ENCODE assay signal across 15 cellular contexts in genomic region chr14:31022386-31022785, GRCh38. TPM values are rescaled to one million over a fixed set of nuclear protein-coding genes. Genes with fewer than 3 reads are reported as not detected.
DNase-seq lines count a peak whose midpoint lies in the region; ATAC-seq, FAIRE-seq and TF ChIP-seq lines count a peak whose summit lies in the region.
"Had no signal": no experiment of that assay in that cellular context is flagged by ENCODE, and none has a peak within 500 bp of the region (broad histone marks: within the 10 kb centered on the region; RNA-seq: fewer than 3 reads in every experiment).

No MANE protein-coding gene starts in this region.

- no peaks in the 10 kb centered on the region for H3F3A ChIP-seq in neural cell (ENCODE audit: insufficient read depth, low read length, poor library complexity, severe bottlenecking)
- peaks cover 10% of the 10 kb centered on the region for H3F3A ChIP-seq in neural progenitor cell (ENCODE audit: low read depth)

- H3K9ac ChIP-seq in K562 (ENCODE audit: insufficient read depth in 1 of 2, low read depth in 2 of 2, low read length in 2 of 2) (no peak overlapping the region), neural cell (ENCODE audit: low read length) (no peak overlapping the region), neural progenitor cell (no peak overlapping the region)

- H3K4me1 Mint-ChIP-seq in natural killer cell (peaks cover 40 to 51% of the 10 kb centered on the region in 2 donors), neural progenitor cell (peaks cover 27% of the 10 kb centered on the region)
- peaks cover 29 to 33% of the 10 kb centered on the region in 2 donors for H3K4me1 Mint-ChIP-seq in natural killer cell treated with Interleukin-12 subunit alpha and Interleukin-12 subunit beta and Interleukin-15 and Interleukin-18, amount 100 ng/mL, for 72 hours (ENCODE audit: low read depth in 2 of 2)

- no peak overlapping the region for H3K4me2 ChIP-seq in K562 (ENCODE audit: insufficient read depth, low read length)
- H3K4me2 ChIP-seq in neural cell (ENCODE audit: low read length) = no peak overlapping the region
- no peak overlapping the region for H3K4me2 ChIP-seq in neural progenitor cell

- TF ChIP-seq EP300 in K562 (IDR thresholded peaks at IDR 0.05; ENCODE audit: low read length) (no peak), neural cell (conservative IDR thresholded peaks at IDR 0.05; ENCODE audit: poor library complexity, severe bottlenecking) (no peak)

- H3K9me2 ChIP-seq in neural cell (ENCODE audit: insufficient read depth, low read length) = no peaks in the 10 kb centered on the region

- POLR2A ChIA-PET in K562 (lab: Yijun Ruan, JAX) = no interaction called here

- ATAC-seq in natural killer cell (no peak), K562 (no peak), GM19452 (IDR thresholded peaks at IDR 0.05; ENCODE audit: unreplicated experiment) (no peak)
- no peak for ATAC-seq in natural killer cell treated with Interleukin-12 subunit alpha and Interleukin-12 subunit beta and Interleukin-15 and Interleukin-18, amount 100 ng/mL, for 72 hours

- in situ Hi-C loops in K562 (cut with MboI) = no loop called here

- no peak for TF ChIP-seq POLR2A in K562 (conservative IDR thresholded peaks at IDR 0.05)

- H3K27ac ChIP-seq in K562 (ENCODE audit: extremely low read depth, low read depth, low read length) (no peak overlapping the region), neural cell (ENCODE audit: low read length) (no peak overlapping the region), neural progenitor cell (no peak overlapping the region)
- H3K27ac ChIP-seq: SJCRH30 had no signal

- peaks cover under 1 to 4% of the 10 kb centered on the region in 2 experiments; a peak in 1 of 5 replicates for H3K4me1 ChIP-seq in K562 (replicated peaks in 1 of 2; ENCODE audit: control insufficient read depth in 2 of 2, insufficient read depth in 2 of 2, low read length in 2 of 2)
- H3K4me1 ChIP-seq in neural progenitor cell = peaks cover 21% of the 10 kb centered on the region
- H3K4me1 ChIP-seq: SJCRH30 had no signal

- no peaks in the 10 kb centered on the region for H3K27me3 ChIP-seq in K562 (ENCODE audit: control insufficient read depth in 2 of 2, insufficient read depth in 2 of 2, low read length in 2 of 2)
- no peaks in the 10 kb centered on the region for H3K27me3 ChIP-seq in neural cell (ENCODE audit: insufficient read depth, low read depth, low read length)
- no peaks in the 10 kb centered on the region for H3K27me3 ChIP-seq in neural progenitor cell
- H3K27me3 ChIP-seq: SJCRH30 had no signal

- DNase-seq in natural killer cell = no peak
- DNase-seq in natural killer cell treated with Interleukin-12 subunit alpha and Interleukin-12 subunit beta and Interleukin-15 and Interleukin-18, amount 100 ng/mL, for 72 hours (ENCODE audit: low spot score) = no peak
- DNase-seq in K562 (ENCODE audit: extremely low read depth in 1 of 4, low spot score in 3 of 4) = no peak
- DNase-seq in NCI-H1417 treated with DMSO at 0.1 percent for 48 hours (lab: John Stamatoyannopoulos, UW) = no peak
- DNase-seq in neural progenitor cell (ENCODE audit: low spot score) = no peak
- DNase-seq in central memory CD4-positive, alpha-beta T cell = no peak
- DNase-seq: IMR-90, NCI-H1105 treated with DMSO at 0.1 percent for 48 hours, NCI-H187, NCI-H446, NCI-H69, SJCRH30 had no signal

- H2AFZ ChIP-seq in K562 (ENCODE audit: low read depth, low read length) = no peak overlapping the region
- no peak overlapping the region for H2AFZ ChIP-seq in neural cell (ENCODE audit: low read depth, low read length)
- no peak overlapping the region for H2AFZ ChIP-seq in neural progenitor cell (replicated peaks)

- TF ChIP-seq CTCF in natural killer cell (IDR thresholded peaks at IDR 0.05) = no peak
- TF ChIP-seq CTCF in K562 (IDR thresholded peaks at IDR 0.05 in 2 of 3, conservative IDR thresholded peaks at IDR 0.05 in 1 of 3; ENCODE audit: insufficient read depth in 2 of 3, low read depth in 1 of 3, low read length in 3 of 3) = no peak
- TF ChIP-seq CTCF in neural cell (IDR thresholded peaks at IDR 0.05; ENCODE audit: poor library complexity, severe bottlenecking) = no peak
- TF ChIP-seq CTCF in neural progenitor cell (IDR thresholded peaks at IDR 0.05) = no peak

- H3K27ac Mint-ChIP-seq in natural killer cell (peak overlapping the region; percentile 91 to 96), neural progenitor cell (no peak overlapping the region)
- no peak overlapping the region for H3K27ac Mint-ChIP-seq in natural killer cell treated with Interleukin-12 subunit alpha and Interleukin-12 subunit beta and Interleukin-15 and Interleukin-18, amount 100 ng/mL, for 72 hours

- peaks cover 87% of the 10 kb centered on the region for H3K79me2 ChIP-seq in K562 (ENCODE audit: control insufficient read depth, insufficient read depth, low read length)
- H3K79me2 ChIP-seq in neural cell (replicated peaks; ENCODE audit: insufficient read depth, low read length) = peaks cover 83% of the 10 kb centered on the region
- peaks cover 89% of the 10 kb centered on the region for H3K79me2 ChIP-seq in neural progenitor cell (ENCODE audit: low read depth)

- 96% methylated on average over 2 of the region's 2 CpGs for WGBS in K562 (ENCODE audit: insufficient coverage, low coverage, missing lambda C conversion rate)

- no peaks in the 10 kb centered on the region for H3K27me3 Mint-ChIP-seq in natural killer cell (ENCODE audit: low read depth in 2 of 2)
- H3K27me3 Mint-ChIP-seq in natural killer cell treated with Interleukin-12 subunit alpha and Interleukin-12 subunit beta and Interleukin-15 and Interleukin-18, amount 100 ng/mL, for 72 hours = no peaks in the 10 kb centered on the region
- H3K27me3 Mint-ChIP-seq in neural progenitor cell (ENCODE audit: insufficient read depth, low read depth) = peaks cover 5% of the 10 kb centered on the region

- intact Hi-C loops in natural killer cell (cut with micrococcal nuclease) (loop anchor here (10.0 kb wide), 1 partner anchor 542 kb away; the partner anchor contains the start of gene NUBPL), K562 (cut with micrococcal nuclease) (no loop called here)

- no TSS peak for BruUV-seq in K562 (replicated peaks; lab: Mats Ljungman, UMichigan)

- H3K9me3 Mint-ChIP-seq in natural killer cell (no peaks in the 10 kb centered on the region), neural progenitor cell (peaks cover 6% of the 10 kb centered on the region)
- no peaks in the 10 kb centered on the region for H3K9me3 Mint-ChIP-seq in natural killer cell treated with Interleukin-12 subunit alpha and Interleukin-12 subunit beta and Interleukin-15 and Interleukin-18, amount 100 ng/mL, for 72 hours

- no peaks in the 10 kb centered on the region for H3K9me1 ChIP-seq in K562 (ENCODE audit: control insufficient read depth, insufficient read depth, low read length)

- H3K9me3 ChIP-seq in K562 (replicated peaks; ENCODE audit: control insufficient read depth, insufficient read depth, low read depth, low read length) (no peaks in the 10 kb centered on the region), neural cell (ENCODE audit: low read length) (no peaks in the 10 kb centered on the region), neural progenitor cell (ENCODE audit: low read depth) (no peaks in the 10 kb centered on the region)
- H3K9me3 ChIP-seq: HAP-1, SJCRH30 had no signal

- H3K4me3 Mint-ChIP-seq in natural killer cell = no peak overlapping the region
- H3K4me3 Mint-ChIP-seq in natural killer cell treated with Interleukin-12 subunit alpha and Interleukin-12 subunit beta and Interleukin-15 and Interleukin-18, amount 100 ng/mL, for 72 hours = no peak overlapping the region
- H3K4me3 Mint-ChIP-seq in neural progenitor cell = no peak overlapping the region

- TF ChIP-seq RAD21 in K562 (CRISPR knock-in tag; conservative IDR thresholded peaks at IDR 0.05 in 1 of 2, IDR thresholded peaks at IDR 0.05 in 1 of 2) (no peak), neural cell (conservative IDR thresholded peaks at IDR 0.05) (no peak)

- H3K36me3 Mint-ChIP-seq in natural killer cell (no peaks in the 10 kb centered on the region), neural progenitor cell (peaks cover 21% of the 10 kb centered on the region)
- H3K36me3 Mint-ChIP-seq in natural killer cell treated with Interleukin-12 subunit alpha and Interleukin-12 subunit beta and Interleukin-15 and Interleukin-18, amount 100 ng/mL, for 72 hours = peaks cover 6% of the 10 kb centered on the region

- no peak for FAIRE-seq in K562 (lab: Jason Lieb, UNC)

- peaks cover 49% of the 10 kb centered on the region for H3K36me3 ChIP-seq in K562 (ENCODE audit: control insufficient read depth, insufficient read depth, low read length)
- no peaks in the 10 kb centered on the region for H3K36me3 ChIP-seq in neural cell (ENCODE audit: insufficient read depth, low read length)
- peaks cover 6% of the 10 kb centered on the region for H3K36me3 ChIP-seq in neural progenitor cell

- H3K4me3 ChIP-seq in K562 (no peak overlapping the region), neural cell (ENCODE audit: low read length) (peak overlapping the region; percentile 91), neural progenitor cell (no peak overlapping the region)
- H3K4me3 ChIP-seq: HAP-1, SJCRH30 had no signal

- 0 out of 2 replicates have a peak, but pooled peaks cover 6% of the 10 kb centered on the region for H4K20me1 ChIP-seq in K562 (replicated peaks; ENCODE audit: control insufficient read depth, insufficient read depth, low read length)
- no peaks in the 10 kb centered on the region for H4K20me1 ChIP-seq in neural cell (ENCODE audit: insufficient read depth)
- peaks cover 74% of the 10 kb centered on the region for H4K20me1 ChIP-seq in neural progenitor cell (ENCODE audit: low read depth)

- CTCF ChIA-PET in K562 (lab: Yijun Ruan, JAX; ENCODE audit: low intra/inter-chr PET ratio) = no interaction called here

RNA-seq across cellular contexts. Expression of gene AP4S1, which starts 3.1 kb away (rescaled TPM):
- 10 to 100 TPM; 10.6 to 12.7 (median 12.4) TPM for total RNA-seq in natural killer cell
- 10 to 100 TPM in 1 of 2 donors, 1 to 10 TPM in 1; 7.8 to 10.6 TPM for total RNA-seq in natural killer cell treated with Interleukin-12 subunit alpha and Interleukin-12 subunit beta and Interleukin-15 and Interleukin-18, amount 100 ng/mL, for 72 hours
- total RNA-seq in K562 (2011; cell fraction: chromatin; rRNA removed; ENCODE audit: low replicate concordance) = 6.9 and 7.8 TPM in 2 replicates
- 3.0 and 3.3 TPM in 2 replicates for total RNA-seq in K562 (2011; cell fraction: nucleolus; rRNA removed)
- 4.0 and 9.5 TPM in 2 replicates for total RNA-seq in K562 (2011; cell fraction: nucleoplasm; rRNA removed)
- total RNA-seq in K562 (2014; rRNA removed) = 3.7 TPM in 2 replicates
- 7.2 and 7.8 TPM in 2 replicates for total RNA-seq in K562 (2014; rRNA removed; fragmentation: Illumina TruSeq; extraction: Trizol)
- 4.6 and 5.9 TPM in 2 replicates for total RNA-seq in K562 (2015; rRNA removed; fragmentation: Illumina TruSeq; extraction: Trizol)
- 5.0 and 5.6 TPM in 2 replicates for total RNA-seq in K562 (2021)
- polyA plus RNA-seq in K562 (2011; rRNA removed) = 2.5 and 6.2 TPM in 2 replicates
- polyA plus RNA-seq in K562 (2011; cell fraction: cytosol; rRNA removed) = 1.4 and 1.5 TPM in 2 replicates
- polyA plus RNA-seq in K562 (2011; cell fraction: nucleus; rRNA removed) = 2.1 and 3.1 TPM in 2 replicates
- 5.3 and 6.4 TPM in 2 replicates for polyA plus RNA-seq in K562 (2012)
- 5.0 and 6.7 TPM in 2 replicates for polyA plus RNA-seq in K562 (2014; fragmentation: Illumina TruSeq; extraction: Trizol)
- 1 to 10 TPM; 5.9 to 6.1 TPM for polyA plus RNA-seq in K562 (2014; fragmentation: Nextera tagmentation; extraction: Ambion mirVana)
- polyA plus RNA-seq in K562 (2014; rRNA removed) = 4.6 and 6.6 TPM in 2 replicates
- 3.4 and 4.7 TPM in 2 replicates for polyA minus RNA-seq in K562 (2011; rRNA and poly(A)+ RNA removed)
- 2.0 and 2.3 TPM in 2 replicates for polyA minus RNA-seq in K562 (2011; cell fraction: cytosol; rRNA and poly(A)+ RNA removed)
- polyA minus RNA-seq in K562 (2011; cell fraction: nucleus; rRNA and poly(A)+ RNA removed) = 1.7 and 2.8 TPM in 2 replicates
- 20.4 and 20.8 TPM in 2 replicates for polyA plus RNA-seq in neural cell
- 19.2 and 23.6 TPM in 2 replicates for polyA minus RNA-seq in neural cell
- 10.4 and 24.4 TPM in 2 replicates for total RNA-seq in neural progenitor cell (ENCODE audit: low replicate concordance)

RNA-seq across cellular contexts. Expression of gene STRN3, which starts 3.8 kb away (rescaled TPM):
- total RNA-seq in natural killer cell = 10 to 100 TPM; 19.5 to 34.2 (median 31.1) TPM
- total RNA-seq in natural killer cell treated with Interleukin-12 subunit alpha and Interleukin-12 subunit beta and Interleukin-15 and Interleukin-18, amount 100 ng/mL, for 72 hours = 10 to 100 TPM; 20.3 to 35.7 TPM
- total RNA-seq in K562 (2011; cell fraction: chromatin; rRNA removed; ENCODE audit: low replicate concordance) = 37.9 and 146 TPM in 2 replicates
- total RNA-seq in K562 (2011; cell fraction: nucleolus; rRNA removed) = 20.3 and 32.5 TPM in 2 replicates
- total RNA-seq in K562 (2011; cell fraction: nucleoplasm; rRNA removed) = 42.4 and 69.4 TPM in 2 replicates
- 18.0 and 25.7 TPM in 2 replicates for total RNA-seq in K562 (2014; rRNA removed)
- 29.1 and 35.7 TPM in 2 replicates for total RNA-seq in K562 (2014; rRNA removed; fragmentation: Illumina TruSeq; extraction: Trizol)
- 23.7 and 24.7 TPM in 2 replicates for total RNA-seq in K562 (2015; rRNA removed; fragmentation: Illumina TruSeq; extraction: Trizol)
- total RNA-seq in K562 (2021) = 17.6 and 19.9 TPM in 2 replicates
- 16.0 and 16.7 TPM in 2 replicates for polyA plus RNA-seq in K562 (2011; rRNA removed)
- polyA plus RNA-seq in K562 (2011; cell fraction: cytosol; rRNA removed) = 2.7 and 5.8 TPM in 2 replicates
- 17.9 and 25.0 TPM in 2 replicates for polyA plus RNA-seq in K562 (2011; cell fraction: nucleus; rRNA removed)
- polyA plus RNA-seq in K562 (2012) = 8.7 and 9.7 TPM in 2 replicates
- polyA plus RNA-seq in K562 (2014; fragmentation: Illumina TruSeq; extraction: Trizol) = 9.7 and 10.8 TPM in 2 replicates
- 1 to 10 TPM; 5.9 to 6.2 TPM for polyA plus RNA-seq in K562 (2014; fragmentation: Nextera tagmentation; extraction: Ambion mirVana)
- polyA plus RNA-seq in K562 (2014; rRNA removed) = 5.6 and 14.0 TPM in 2 replicates
- 102 and 104 TPM in 2 replicates for polyA minus RNA-seq in K562 (2011; rRNA and poly(A)+ RNA removed)
- 23.7 and 37.6 TPM in 2 replicates for polyA minus RNA-seq in K562 (2011; cell fraction: cytosol; rRNA and poly(A)+ RNA removed)
- polyA minus RNA-seq in K562 (2011; cell fraction: nucleus; rRNA and poly(A)+ RNA removed) = 35.5 and 43.8 TPM in 2 replicates
- polyA plus RNA-seq in neural cell = 56.2 and 60.1 TPM in 2 replicates
- 130 and 140 TPM in 2 replicates for polyA minus RNA-seq in neural cell
- total RNA-seq in neural progenitor cell (ENCODE audit: low replicate concordance) = 54.2 and 104 TPM in 2 replicates

Comparison
In these comparisons a context has a peak if more than half of its experiments do, and no peak if none do; other contexts are left out.
1. H3K27ac Mint-ChIP-seq: peak in natural killer cell (2 of 2); none in natural killer cell treated with Interleukin-12 subunit alpha and Interleukin-12 subunit beta and Interleukin-15 and Interleukin-18, amount 100 ng/mL, for 72 hours (0 of 2) and neural progenitor cell (single experiment).